13 cellular contexts compared by ENCODE assay signal in the genomic region with DNA sequence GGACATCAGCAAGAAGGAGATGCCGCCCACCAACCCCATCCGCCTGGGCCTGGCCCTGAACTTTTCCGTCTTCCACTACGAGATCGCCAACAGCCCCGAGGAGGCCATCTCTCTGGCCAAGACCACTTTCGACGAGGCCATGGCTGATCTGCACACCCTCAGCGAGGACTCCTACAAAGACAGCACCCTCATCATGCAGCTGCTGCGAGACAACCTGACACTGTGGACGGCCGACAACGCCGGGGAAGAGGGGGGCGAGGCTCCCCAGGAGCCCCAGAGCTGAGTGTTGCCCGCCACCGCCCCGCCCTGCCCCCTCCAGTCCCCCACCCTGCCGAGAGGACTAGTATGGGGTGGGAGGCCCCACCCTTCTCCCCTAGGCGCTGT. TPM values are rescaled to one million over a fixed set of nuclear protein-coding genes. Genes with fewer than 3 reads are reported as not detected.
DNase-seq lines count a peak whose midpoint lies in the region; ATAC-seq and TF ChIP-seq lines count a peak whose summit lies in the region.
"Had no signal": no experiment of that assay in that cellular context is flagged by ENCODE, and none has a peak within 500 bp of the region (broad histone marks: within the 10 kb centered on the region; RNA-seq: fewer than 3 reads in every experiment).

No MANE protein-coding gene starts in this region.

- no peak for TF ChIP-seq POLR2A in upper lobe of left lung (IDR thresholded peaks at IDR 0.05)

- WGBS in mesodermal cell (ENCODE audit: insufficient coverage in 2 of 2), 2 experiments: 90 to 95% methylated on average over 10 to 11 of the region's 20 CpGs
- WGBS in upper lobe of left lung, 2 donors: 56 to 71% methylated on average over 10 to 20 of the region's 20 CpGs

- peak overlapping the region; percentile 57 for H3K4me3 ChIP-seq in mesodermal cell (ENCODE audit: extremely low read depth, insufficient read depth, low read length, poor library complexity, severe bottlenecking)
- H3K4me3 ChIP-seq in upper lobe of left lung: peak overlapping the region; percentile 18 to 65 (median 60)

- no peaks in the 10 kb centered on the region for H3K27me3 ChIP-seq in upper lobe of left lung
- H3K27me3 ChIP-seq: right atrium auricular region had no signal

- H3K4me1 ChIP-seq in mesodermal cell (ENCODE audit: control insufficient read depth, insufficient read depth, low read length, poor library complexity, severe bottlenecking) (peaks cover 33% of the 10 kb centered on the region), upper lobe of left lung (peaks cover 16 to 30% (median 18%) of the 10 kb centered on the region in 4 donors)

- H3K36me3 Mint-ChIP-seq in activated naive CD4-positive, alpha-beta T cell treated with anti-CD3 and anti-CD28 coated beads for 36 hours (ENCODE audit: low read depth): no peaks in the 10 kb centered on the region
- no peaks in the 10 kb centered on the region for H3K36me3 Mint-ChIP-seq in activated naive CD8-positive, alpha-beta T cell

- no peak for ATAC-seq in upper lobe of left lung (ENCODE audit: low FRiP score in 2 of 2)
- no peak for ATAC-seq in HG03045 (IDR thresholded peaks at IDR 0.05; ENCODE audit: unreplicated experiment)
- ATAC-seq in esophagus mucosa: no peak

- CTCF ChIA-PET in activated naive CD4-positive, alpha-beta T cell treated with anti-CD3 and anti-CD28 coated beads for 36 hours (lab: Charles Lee): interaction anchor here (0.8 to 2.6 kb wide), 4 partner anchors 14 to 262 kb away, joined by 3 to 15 read pairs (median 3); no protein-coding TSS in a partner anchor

- H3K27me3 Mint-ChIP-seq in activated naive CD4-positive, alpha-beta T cell treated with anti-CD3 and anti-CD28 coated beads for 36 hours (ENCODE audit: low read depth): no peaks in the 10 kb centered on the region
- H3K27me3 Mint-ChIP-seq in activated naive CD8-positive, alpha-beta T cell: no peaks in the 10 kb centered on the region

- no peaks in the 10 kb centered on the region for H3K9me3 Mint-ChIP-seq in activated naive CD4-positive, alpha-beta T cell treated with anti-CD3 and anti-CD28 coated beads for 36 hours
- H3K9me3 Mint-ChIP-seq in activated naive CD8-positive, alpha-beta T cell (ENCODE audit: low read depth): no peaks in the 10 kb centered on the region

- peaks cover 21% of the 10 kb centered on the region for H3K4me1 Mint-ChIP-seq in activated naive CD4-positive, alpha-beta T cell treated with anti-CD3 and anti-CD28 coated beads for 36 hours (ENCODE audit: low read depth)
- peaks cover 16% of the 10 kb centered on the region for H3K4me1 Mint-ChIP-seq in activated naive CD8-positive, alpha-beta T cell (ENCODE audit: low read depth)

- peak overlapping the region; percentile 92 for H3K4me3 Mint-ChIP-seq in activated naive CD4-positive, alpha-beta T cell treated with anti-CD3 and anti-CD28 coated beads for 36 hours
- peak overlapping the region; percentile 99 for H3K4me3 Mint-ChIP-seq in activated naive CD8-positive, alpha-beta T cell

- H3K36me3 ChIP-seq in mesodermal cell (ENCODE audit: control insufficient read depth, insufficient read depth, low read length) (no peaks in the 10 kb centered on the region), upper lobe of left lung (no peaks in the 10 kb centered on the region)
- H3K36me3 ChIP-seq: right atrium auricular region had no signal

- intact Hi-C loops in activated naive CD4-positive, alpha-beta T cell treated with anti-CD3 and anti-CD28 coated beads for 36 hours (cut with micrococcal nuclease): loop anchor here (2.0 kb wide), 3 partner anchors 27 to 171 kb away; partner anchors contain the start of genes GPN2 and NUDC

- TF ChIP-seq CTCF in upper lobe of left lung (IDR thresholded peaks at IDR 0.05): no peak

- DNase-seq in activated naive CD4-positive, alpha-beta T cell treated with anti-CD3 and anti-CD28 coated beads for 36 hours: no peak
- DNase-seq in activated naive CD4-positive, alpha-beta T cell treated with Interleukin-2 at 50 U/mL for 16 hours: no peak
- peak in 1 of 2 donors; percentile 69 for DNase-seq in upper lobe of left lung
- no peak for DNase-seq in central memory CD4-positive, alpha-beta T cell
- DNase-seq: activated naive CD4-positive, alpha-beta T cell had no signal

- no peak for TF ChIP-seq EP300 in upper lobe of left lung (IDR thresholded peaks at IDR 0.05)

- H3K27ac Mint-ChIP-seq in activated naive CD4-positive, alpha-beta T cell treated with anti-CD3 and anti-CD28 coated beads for 36 hours: no peak overlapping the region
- no peak overlapping the region for H3K27ac Mint-ChIP-seq in activated naive CD8-positive, alpha-beta T cell

- H3K27ac ChIP-seq in mesodermal cell (ENCODE audit: low read depth, low read length, severe bottlenecking) (no peak overlapping the region), upper lobe of left lung (peak overlapping the region; percentile 93 to 99 (median 98))

- H3K9me3 ChIP-seq in mesodermal cell (ENCODE audit: control insufficient read depth, low read length) (no peaks in the 10 kb centered on the region), upper lobe of left lung (no peaks in the 10 kb centered on the region)
- H3K9me3 ChIP-seq: right atrium auricular region had no signal

RNA-seq across cellular contexts. Expression of gene SFN, which starts 0.7 kb away (rescaled TPM):
- total RNA-seq in activated naive CD4-positive, alpha-beta T cell treated with anti-CD3 and anti-CD28 coated beads for 36 hours: under 1 TPM; 0.26 to 0.52 TPM
- 1.3 TPM for polyA plus RNA-seq in mesodermal cell (2013, experiment 1 of 2)
- 1.4 TPM for polyA plus RNA-seq in mesodermal cell (2013, experiment 2 of 2)
- total RNA-seq in upper lobe of left lung (100 to 1,000 TPM in 2 of 6 donors, 10 to 100 TPM in 4; 21.0 to 129 (median 70.1) TPM), esophagus mucosa (2,315 TPM)
- total RNA-seq: RPMI7951, temporal lobe had no signal

RNA-seq across cellular contexts. Expression of gene GPN2, which starts 26.4 kb away (rescaled TPM):
- total RNA-seq in activated naive CD4-positive, alpha-beta T cell treated with anti-CD3 and anti-CD28 coated beads for 36 hours: 10 to 100 TPM; 19.8 to 20.7 TPM
- 22.6 TPM for polyA plus RNA-seq in mesodermal cell (2013, experiment 1 of 2)
- 23.9 TPM for polyA plus RNA-seq in mesodermal cell (2013, experiment 2 of 2)
- total RNA-seq in upper lobe of left lung (10 to 100 TPM; 10.1 to 29.6 (median 18.5) TPM), esophagus mucosa (20.0 TPM)

RNA-seq across cellular contexts. Expression of gene GPATCH3, which starts 36.6 kb away (rescaled TPM):
- total RNA-seq in activated naive CD4-positive, alpha-beta T cell treated with anti-CD3 and anti-CD28 coated beads for 36 hours: 1 to 10 TPM; 7.9 to 8.5 TPM
- polyA plus RNA-seq in mesodermal cell (2013, experiment 1 of 2): 9.3 TPM
- polyA plus RNA-seq in mesodermal cell (2013, experiment 2 of 2): 7.4 TPM
- total RNA-seq in upper lobe of left lung (10 to 100 TPM in 4 of 6 donors, 1 to 10 TPM in 2; 9.4 to 20.8 (median 14.9) TPM), esophagus mucosa (10.4 TPM)

RNA-seq across cellular contexts. Expression of gene ZDHHC18, which starts 37.2 kb away (rescaled TPM):
- total RNA-seq in activated naive CD4-positive, alpha-beta T cell treated with anti-CD3 and anti-CD28 coated beads for 36 hours: 10 to 100 TPM; 37.3 to 39.0 TPM
- 29.2 TPM for polyA plus RNA-seq in mesodermal cell (2013, experiment 1 of 2)
- 32.6 TPM for polyA plus RNA-seq in mesodermal cell (2013, experiment 2 of 2)
- total RNA-seq in upper lobe of left lung (10 to 100 TPM; 18.9 to 35.9 (median 24.9) TPM), esophagus mucosa (19.2 TPM)

RNA-seq across cellular contexts. Expression of gene NR0B2, which starts 50.1 kb away (rescaled TPM):
- not detected for total RNA-seq in activated naive CD4-positive, alpha-beta T cell treated with anti-CD3 and anti-CD28 coated beads for 36 hours
- not detected for polyA plus RNA-seq in mesodermal cell (2013, experiment 1 of 2)
- not detected for polyA plus RNA-seq in mesodermal cell (2013, experiment 2 of 2)
- 1 to 10 TPM in 4 of 6 donors, under 1 TPM in 1, not detected in 1; 0.89 to 8.8 (median 2.4) TPM for total RNA-seq in upper lobe of left lung
- not detected for total RNA-seq in esophagus mucosa
- total RNA-seq: K562, RPMI7951, temporal lobe had no signal
- polyA plus RNA-seq: K562 had no signal

Comparison
In these comparisons a context has a peak if more than half of its experiments do, and no peak if none do; other contexts are left out.
1. RNA of gene SFN, which starts 0.7 kb away (total RNA-seq): 2,315 TPM in esophagus mucosa (single experiment); 21.0 to 129 TPM in upper lobe of left lung and 0.26 to 0.52 TPM in activated naive CD4-positive, alpha-beta T cell treated with anti-CD3 and anti-CD28 coated beads for 36 hours; every median in the first group is over 10 times any median in the second.